In the genomic region with DNA sequence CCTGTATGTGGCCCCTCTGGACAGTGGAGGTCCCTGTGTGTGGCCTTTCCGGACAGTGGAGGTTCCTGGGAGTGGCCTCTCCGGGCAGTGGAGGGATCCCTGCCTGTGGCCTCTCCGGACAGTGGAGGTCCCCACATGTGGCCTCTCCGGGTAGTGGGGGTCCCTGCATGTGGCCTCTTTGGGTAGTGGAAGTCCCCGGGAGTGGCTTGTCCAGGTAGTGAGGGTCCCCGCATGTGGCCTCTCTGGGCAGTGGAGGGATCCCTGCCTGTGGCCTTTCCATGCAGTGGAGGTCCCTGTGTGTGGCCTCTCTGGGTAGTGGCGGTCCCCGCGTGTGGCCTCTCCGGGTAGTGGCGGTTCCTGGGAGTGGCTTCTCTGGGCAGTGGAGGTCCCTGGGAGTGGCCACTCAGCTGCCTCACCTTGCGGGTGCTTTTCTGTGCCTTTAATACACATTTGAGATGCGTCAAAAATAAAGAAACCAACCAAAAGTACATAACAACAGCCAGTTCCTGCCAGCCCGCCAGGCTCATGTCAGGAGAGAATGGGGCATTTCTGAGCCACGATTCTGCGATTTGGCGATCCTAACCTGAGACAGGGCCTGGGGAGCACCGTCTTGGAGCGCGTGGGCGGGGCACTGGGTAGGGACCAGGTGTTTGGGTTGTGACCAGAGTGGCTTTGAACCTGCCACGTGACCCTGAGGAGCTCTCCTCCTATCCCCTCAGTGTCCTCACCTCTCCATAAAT, we compare ENCODE assay signal across 19 cellular contexts.
DNase-seq lines count a peak whose midpoint lies in the region; ATAC-seq and TF ChIP-seq lines count a peak whose summit lies in the region.
"Had no signal": no experiment of that assay in that cellular context is flagged by ENCODE, and none has a peak within 500 bp of the region (broad histone marks: within the 10 kb centered on the region; RNA-seq: fewer than 3 reads in every experiment).

No MANE protein-coding gene starts in this region.

- H3K27ac Mint-ChIP-seq in GM23338 (no peak overlapping the region), endodermal cell (no peak overlapping the region)
- H3K27ac Mint-ChIP-seq: CD8-positive, alpha-beta T cell; IgD-negative memory B cell had no signal

- H3K79me2 ChIP-seq in GM23338 (replicated peaks; ENCODE audit: insufficient read depth) = no peaks in the 10 kb centered on the region

- no peaks in the 10 kb centered on the region for H3F3A ChIP-seq in GM23338 (replicated peaks; ENCODE audit: low read depth)

- WGBS in endodermal cell (ENCODE audit: insufficient coverage in 1 of 2, insufficient read length in 1 of 2), 2 experiments = 91 to 93% methylated on average over 9 to 22 of the region's 22 CpGs
- WGBS in suprapubic skin = 76% methylated on average over 18 of the region's 22 CpGs

- H4K20me1 ChIP-seq in GM23338 (replicated peaks; ENCODE audit: insufficient read depth) = no peaks in the 10 kb centered on the region
- H4K20me1 ChIP-seq: BLaER1 treated with 17β-estradiol and CSF1 and Interleukin-3, amounts not matched to agents 10 nM and 100 nM had no signal

- no peak for TF ChIP-seq CTCF in GM23338 (conservative IDR thresholded peaks at IDR 0.05; ENCODE audit: low read depth in 2 of 2)
- TF ChIP-seq CTCF in endodermal cell (conservative IDR thresholded peaks at IDR 0.05) = no peak
- no peak for TF ChIP-seq CTCF in suprapubic skin (IDR thresholded peaks at IDR 0.05)
- no peak for TF ChIP-seq CTCF in GM13976 (IDR thresholded peaks at IDR 0.05; ENCODE audit: borderline replicate concordance, control extremely low read depth, extremely low read depth, insufficient read depth, missing control alignments)

- H3K27me3 Mint-ChIP-seq in GM23338 (ENCODE audit: insufficient read depth, low read depth, poor library complexity) (peaks cover 12% of the 10 kb centered on the region), endodermal cell (ENCODE audit: insufficient read depth) (peaks cover 2% of the 10 kb centered on the region)
- H3K27me3 Mint-ChIP-seq: IgD-negative memory B cell had no signal

- H3K36me3 ChIP-seq in GM23338 (ENCODE audit: insufficient read depth) (no peaks in the 10 kb centered on the region), SJCRH30 (no peaks in the 10 kb centered on the region), endodermal cell (ENCODE audit: control insufficient read depth, insufficient read depth, low read length) (no peaks in the 10 kb centered on the region), suprapubic skin (no peaks in the 10 kb centered on the region)
- H3K36me3 ChIP-seq: BLaER1 treated with 17β-estradiol and CSF1 and Interleukin-3, amounts not matched to agents 10 nM and 100 nM had no signal

- H3K4me3 Mint-ChIP-seq in GM23338 (no peak overlapping the region), endodermal cell (no peak overlapping the region)
- H3K4me3 Mint-ChIP-seq: CD8-positive, alpha-beta T cell; IgD-negative memory B cell had no signal

- no peaks in the 10 kb centered on the region for H3K27me3 ChIP-seq in GM23338 (ENCODE audit: insufficient read depth)
- H3K27me3 ChIP-seq in SJCRH30 = no peaks in the 10 kb centered on the region
- no peaks in the 10 kb centered on the region for H3K27me3 ChIP-seq in endodermal cell (ENCODE audit: control insufficient read depth, insufficient read depth, low read length, poor library complexity, severe bottlenecking)
- peaks cover 8% of the 10 kb centered on the region for H3K27me3 ChIP-seq in suprapubic skin
- H3K27me3 ChIP-seq: BLaER1 treated with 17β-estradiol and CSF1 and Interleukin-3, amounts not matched to agents 10 nM and 100 nM had no signal

- H3K36me3 Mint-ChIP-seq in GM23338 (ENCODE audit: low read depth) (no peaks in the 10 kb centered on the region), endodermal cell (ENCODE audit: low read depth) (no peaks in the 10 kb centered on the region)
- H3K36me3 Mint-ChIP-seq: CD8-positive, alpha-beta T cell; IgD-negative memory B cell had no signal

- H3K9me3 Mint-ChIP-seq in GM23338 (no peaks in the 10 kb centered on the region; the same call in 2 of the 3 replicates), endodermal cell (no peaks in the 10 kb centered on the region)
- H3K9me3 Mint-ChIP-seq: CD8-positive, alpha-beta T cell had no signal

- ATAC-seq in GM23338 = peak; percentile 18; the same call in 1 of the 3 replicates
- ATAC-seq: CD8-positive, alpha-beta T cell had no signal

- in situ Hi-C loops in GM13976 (cut with MboI; ENCODE audit: low sequenced_read_pairs, unreplicated experiment) = no loop called here

- no peak overlapping the region for H3K4me2 ChIP-seq in GM23338
- H3K4me2 ChIP-seq: BLaER1 treated with 17β-estradiol and CSF1 and Interleukin-3, amounts not matched to agents 10 nM and 100 nM had no signal

- H2AFZ ChIP-seq in GM23338 = 0 out of 2 replicates have a peak overlapping the region, but pooled peaks have one; percentile 32

- H3K4me1 Mint-ChIP-seq in GM23338 = peaks cover 36% of the 10 kb centered on the region
- H3K4me1 Mint-ChIP-seq in endodermal cell = no peaks in the 10 kb centered on the region

- DNase-seq in GM23338 (ENCODE audit: low spot score) (no peak), SJCRH30 (peak in 1 of 2 experiments; percentile 24), endodermal cell (peak; percentile 36), suprapubic skin (ENCODE audit: low spot score in 2 of 2) (peak; percentile 50 to 65), GM13976 (ENCODE audit: low spot score) (no peak)
- no peak for DNase-seq in NK-92 treated with Interleukin-12 subunit alpha and Interleukin-12 subunit beta, amount 100 ng/mL, for 24 hours (lab: John Stamatoyannopoulos, UW)
- DNase-seq in activated CD4-positive, alpha-beta T cell treated with anti-CD3 and anti-CD28 coated beads, Interleukin-2, amount 50 U/mL, for 1 hour = no peak
- DNase-seq: Calu3; CD8-positive, alpha-beta T cell; DMS53; HCEC 1CT; MM.1S; NCI-H1092 treated with DMSO at 0.1 percent for 48 hours; NCI-H2081; NCI-H510A; RPMI8226; SIG-M5 had no signal

- H3K9me3 ChIP-seq in SJCRH30 (replicated peaks) = no peaks in the 10 kb centered on the region
- H3K9me3 ChIP-seq in endodermal cell (ENCODE audit: control insufficient read depth, low read length) = no peaks in the 10 kb centered on the region
- H3K9me3 ChIP-seq in suprapubic skin = no peaks in the 10 kb centered on the region
- H3K9me3 ChIP-seq: BLaER1 treated with 17β-estradiol and CSF1 and Interleukin-3, amounts not matched to agents 10 nM and 100 nM had no signal

- H3K27ac ChIP-seq in GM23338 (ENCODE audit: low read depth) (no peak overlapping the region), SJCRH30 (peak overlapping the region; percentile 23), endodermal cell (ENCODE audit: low read depth, low read length) (no peak overlapping the region), suprapubic skin (no peak overlapping the region)
- H3K27ac ChIP-seq: BLaER1 treated with 17β-estradiol and CSF1 and Interleukin-3, amounts not matched to agents 10 nM and 100 nM had no signal

- peaks cover 7% of the 10 kb centered on the region; the same call in 1 of the 2 replicates for H3K9me2 ChIP-seq in GM23338 (ENCODE audit: insufficient read depth)

- no peak for TF ChIP-seq POLR2A in suprapubic skin (IDR thresholded peaks at IDR 0.05)

- no peak overlapping the region for H3K9ac ChIP-seq in endodermal cell (ENCODE audit: extremely low read depth, low read length, poor library complexity, severe bottlenecking)
- H3K9ac ChIP-seq: BLaER1 treated with 17β-estradiol and CSF1 and Interleukin-3, amounts not matched to agents 10 nM and 100 nM had no signal

- no peak for TF ChIP-seq EP300 in suprapubic skin (IDR thresholded peaks at IDR 0.05)

- H3K4me3 ChIP-seq in GM23338 (no peak overlapping the region), SJCRH30 (no peak overlapping the region; the same call in 1 of the 2 replicates), endodermal cell (ENCODE audit: low read length) (no peak overlapping the region), suprapubic skin (no peak overlapping the region)
- H3K4me3 ChIP-seq: BLaER1 treated with 17β-estradiol and CSF1 and Interleukin-3, amounts not matched to agents 10 nM and 100 nM had no signal

- peaks cover 22% of the 10 kb centered on the region for H3K4me1 ChIP-seq in GM23338 (ENCODE audit: insufficient read depth)
- H3K4me1 ChIP-seq in SJCRH30 = peaks cover 44% of the 10 kb centered on the region
- H3K4me1 ChIP-seq in endodermal cell (ENCODE audit: control insufficient read depth, insufficient read depth, low read length) = no peaks in the 10 kb centered on the region
- no peaks in the 10 kb centered on the region for H3K4me1 ChIP-seq in suprapubic skin
- H3K4me1 ChIP-seq: BLaER1 treated with 17β-estradiol and CSF1 and Interleukin-3, amounts not matched to agents 10 nM and 100 nM had no signal

TF ChIP-seq in GM23338, 12 proteins besides CTCF, POLR2A, EP300 and RAD21 (continues in another document):
- TF ChIP-seq ZNF331 (CRISPR knock-in tag; IDR thresholded peaks at IDR 0.05; ENCODE audit: low read depth) (no peak), JUNB (IDR thresholded peaks at IDR 0.05; ENCODE audit: unreplicated experiment) (no peak), EZH2 (IDR thresholded peaks at IDR 0.05; ENCODE audit: low read depth, unreplicated experiment) (no peak), NANOG (IDR thresholded peaks at IDR 0.05; ENCODE audit: borderline replicate concordance) (no peak), CREB1 (CRISPR knock-in tag; IDR thresholded peaks at IDR 0.05; ENCODE audit: low read depth) (no peak), STAT1 (IDR thresholded peaks at IDR 0.05; ENCODE audit: unreplicated experiment) (no peak)
- TF ChIP-seq, protein P1, sequence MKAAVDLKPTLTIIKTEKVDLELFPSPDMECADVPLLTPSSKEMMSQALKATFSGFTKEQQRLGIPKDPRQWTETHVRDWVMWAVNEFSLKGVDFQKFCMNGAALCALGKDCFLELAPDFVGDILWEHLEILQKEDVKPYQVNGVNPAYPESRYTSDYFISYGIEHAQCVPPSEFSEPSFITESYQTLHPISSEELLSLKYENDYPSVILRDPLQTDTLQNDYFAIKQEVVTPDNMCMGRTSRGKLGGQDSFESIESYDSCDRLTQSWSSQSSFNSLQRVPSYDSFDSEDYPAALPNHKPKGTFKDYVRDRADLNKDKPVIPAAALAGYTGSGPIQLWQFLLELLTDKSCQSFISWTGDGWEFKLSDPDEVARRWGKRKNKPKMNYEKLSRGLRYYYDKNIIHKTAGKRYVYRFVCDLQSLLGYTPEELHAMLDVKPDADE (IDR thresholded peaks at IDR 0.05) = no peak

Comparison
In these comparisons a context has a peak if more than half of its experiments do, and no peak if none do; other contexts are left out.
1. DNase-seq: peak in endodermal cell (single experiment) and suprapubic skin (2 of 2); none in GM23338 (single experiment), NK-92 treated with Interleukin-12 subunit alpha and Interleukin-12 subunit beta, amount 100 ng/mL, for 24 hours (single experiment), GM13976 (single experiment) and activated CD4-positive, alpha-beta T cell treated with anti-CD3 and anti-CD28 coated beads, Interleukin-2, amount 50 U/mL, for 1 hour (single experiment).